In the genomic region with DNA sequence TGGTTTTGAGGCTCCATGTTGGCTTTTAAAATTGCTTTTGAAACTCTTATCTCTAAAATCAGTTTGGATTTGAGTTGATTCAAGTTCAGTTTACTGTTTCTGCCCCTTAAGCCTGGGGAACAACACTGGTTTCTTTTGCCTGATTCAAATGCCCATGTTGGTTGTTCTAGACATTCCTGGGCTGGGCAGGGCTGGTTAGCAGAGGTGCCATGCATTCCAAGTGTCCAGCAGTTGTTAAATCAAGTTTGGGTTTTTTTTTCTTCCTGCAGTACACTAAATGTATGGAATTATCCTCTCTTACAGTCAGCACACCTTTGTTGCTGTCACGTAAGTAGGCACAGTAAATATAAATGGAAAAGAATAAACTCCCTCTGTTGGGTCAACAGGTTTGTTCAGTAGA, we compare ENCODE assay signal across 17 cellular contexts.
A peak's percentile ranks its signal among the peaks of the same experiment; 100 is the strongest.
DNase-seq lines count a peak whose midpoint lies in the region; ATAC-seq and TF ChIP-seq lines count a peak whose summit lies in the region.
"Had no signal": no experiment of that assay in that cellular context is flagged by ENCODE, and none has a peak within 500 bp of the region (broad histone marks: within the 10 kb centered on the region; RNA-seq: fewer than 3 reads in every experiment).

No MANE protein-coding gene starts in this region.

- peak overlapping the region; percentile 26 for H3K4me3 Mint-ChIP-seq in Calu3 (ENCODE audit: low read depth, unreplicated experiment)
- H3K4me3 Mint-ChIP-seq: activated naive CD4-positive, alpha-beta T cell treated with anti-CD3 and anti-CD28 coated beads, Interleukin-2, amount 50 U/mL, for 24 hours; B cell; IgD-negative memory B cell had no signal

- H3K9me3 ChIP-seq in PC-3 (ENCODE audit: low read length), result no peaks in the 10 kb centered on the region
- no peaks in the 10 kb centered on the region for H3K9me3 ChIP-seq in skeletal muscle satellite cell (replicated peaks; ENCODE audit: low read length)

- no peaks in the 10 kb centered on the region for H3F3A ChIP-seq in PC-3 (ENCODE audit: low read length, unreplicated experiment)

- H3K27ac ChIP-seq in PC-3 (ENCODE audit: low read length) (no peak overlapping the region), dorsolateral prefrontal cortex (peak overlapping the region in 9 of 59 donors; percentile 13 to 53 (median 24))

- peaks cover 14% of the 10 kb centered on the region for H3K4me1 ChIP-seq in PC-3 (ENCODE audit: insufficient read depth, low read length)
- H3K4me1 ChIP-seq in skeletal muscle satellite cell (ENCODE audit: control insufficient read depth, insufficient read depth, low read length), result peaks cover 20% of the 10 kb centered on the region

- in situ Hi-C loops in KBM-7 (cut with MboI; ENCODE audit: low pct_unique_long_range_greater_than_20kb, low sequenced_read_pairs), result no loop called here

- H4K20me1 ChIP-seq in PC-3 (ENCODE audit: low read length), result no peaks in the 10 kb centered on the region

- H3K79me2 ChIP-seq in PC-3 (ENCODE audit: low read length), result no peaks in the 10 kb centered on the region

- H3K9ac ChIP-seq in PC-3 (ENCODE audit: low read length), result no peak overlapping the region
- peak overlapping the region; percentile 17 for H3K9ac ChIP-seq in skeletal muscle satellite cell (ENCODE audit: low read depth, low read length)

- peak overlapping the region; percentile 19 for H3K4me2 ChIP-seq in PC-3 (ENCODE audit: low read length)
- H3K4me2 ChIP-seq in skeletal muscle satellite cell (ENCODE audit: low read length), result peak overlapping the region; percentile 23

- H3K36me3 Mint-ChIP-seq in Calu3 (ENCODE audit: insufficient read depth, unreplicated experiment), result peaks cover 14% of the 10 kb centered on the region

- intact Hi-C loops in Calu3 (cut with micrococcal nuclease; ENCODE audit: unreplicated experiment), result loop anchor here (2.0 kb wide), 1 partner anchor 14 kb away; no protein-coding TSS in a partner anchor
- intact Hi-C loops in PC-3 (cut with micrococcal nuclease), result no loop called here
- intact Hi-C loops in dorsolateral prefrontal cortex (cut with DNase I), result no loop called here

- DNase-seq in Calu3 (peak; percentile 54), PC-3 (peak; percentile 67), glomerular visceral epithelial cell (ENCODE audit: extremely low spot score) (peak; percentile 6), SKM-1 treated with dmso at 0.1 percent for 144 hours (lab: John Stamatoyannopoulos, UW; ENCODE audit: unreplicated experiment) (no peak), NCI-H2107 treated with DMSO at 0.1 percent for 48 hours (lab: John Stamatoyannopoulos, UW; ENCODE audit: unreplicated experiment) (no peak), KBM-7 (no peak), dorsolateral prefrontal cortex (no peak)
- DNase-seq: NCI-H1436; NCI-H510A; occipital lobe; stimulated activated CD4-positive, alpha-beta T cell treated with anti-CD3 and anti-CD28 coated beads, Interleukin-12 subunit alpha, Interleukin-12 subunit beta, amount 100 ng/mL, for 4 hours; T-helper 1 cell had no signal

- H3K36me3 ChIP-seq in PC-3 (ENCODE audit: low read depth, low read length) (0 out of 2 replicates have a peak, but pooled peaks cover 2% of the 10 kb centered on the region), skeletal muscle satellite cell (ENCODE audit: insufficient read depth, low read length) (peaks cover 15% of the 10 kb centered on the region)

- POLR2A ChIA-PET in PC-3 (lab: Charles Lee; ENCODE audit: unreplicated experiment), result no interaction called here

- BruUV-seq in Calu3 (replicated peaks; lab: Mats Ljungman, UMichigan) (no TSS peak), PC-3 (replicated peaks; lab: Mats Ljungman, UMichigan) (TSS peak; percentile 18)

- H3K9me2 ChIP-seq in PC-3 (replicated peaks; ENCODE audit: low read length), result no peaks in the 10 kb centered on the region

- H3K27ac Mint-ChIP-seq in Calu3 (ENCODE audit: unreplicated experiment), result peak overlapping the region; percentile 89
- H3K27ac Mint-ChIP-seq: B cell had no signal

- H3K27me3 ChIP-seq in PC-3 (ENCODE audit: low read length) (no peaks in the 10 kb centered on the region), skeletal muscle satellite cell (ENCODE audit: control insufficient read depth, insufficient read depth, low read length) (no peaks in the 10 kb centered on the region), dorsolateral prefrontal cortex (no peaks in the 10 kb centered on the region)

- TF ChIP-seq CTCF in Calu3 (IDR thresholded peaks at IDR 0.05; ENCODE audit: unreplicated experiment) (no peak), PC-3 (conservative IDR thresholded peaks at IDR 0.05; ENCODE audit: low read depth, low read length) (no peak), dorsolateral prefrontal cortex (IDR thresholded peaks at IDR 0.05 in 54 of 56, conservative IDR thresholded peaks at IDR 0.05 in 2 of 56; ENCODE audit: low read depth in 1 of 56, partially characterized antibody in 56 of 56) (no peak)

- H2AFZ ChIP-seq in PC-3 (ENCODE audit: low read length), result no peak overlapping the region

- H3K9me3 Mint-ChIP-seq in Calu3 (ENCODE audit: low read depth, unreplicated experiment), result no peaks in the 10 kb centered on the region
- H3K9me3 Mint-ChIP-seq: activated naive CD4-positive, alpha-beta T cell treated with anti-CD3 and anti-CD28 coated beads, Interleukin-2, amount 50 U/mL, for 24 hours; IgD-negative memory B cell had no signal

- H3K4me3 ChIP-seq in PC-3 (ENCODE audit: low read length) (no peak overlapping the region), skeletal muscle satellite cell (ENCODE audit: low read length) (no peak overlapping the region), dorsolateral prefrontal cortex (no peak overlapping the region)
- H3K4me3 ChIP-seq: GM12878 had no signal

- ATAC-seq in PC-3, result peak; percentile 90
- ATAC-seq: GM12878 had no signal

- no peaks in the 10 kb centered on the region for H3K27me3 Mint-ChIP-seq in Calu3 (ENCODE audit: unreplicated experiment)
- H3K27me3 Mint-ChIP-seq: activated naive CD4-positive, alpha-beta T cell treated with anti-CD3 and anti-CD28 coated beads, Interleukin-2, amount 50 U/mL, for 24 hours; B cell; IgD-negative memory B cell had no signal

- H3K4me1 Mint-ChIP-seq in Calu3 (ENCODE audit: low read depth, unreplicated experiment), result peaks cover 34% of the 10 kb centered on the region
- H3K4me1 Mint-ChIP-seq: B cell had no signal

- CTCF ChIA-PET in Calu3 (lab: Charles Lee), result no interaction called here
- CTCF ChIA-PET in PC-3 (lab: Charles Lee), result no interaction called here

Comparison
In these comparisons a context has a peak if more than half of its experiments do, and no peak if none do; other contexts are left out.
1. DNase-seq: peak in Calu3 (single experiment), PC-3 (single experiment) and glomerular visceral epithelial cell (single experiment); none in SKM-1 treated with dmso at 0.1 percent for 144 hours (single experiment), NCI-H2107 treated with DMSO at 0.1 percent for 48 hours (single experiment), KBM-7 (single experiment) and dorsolateral prefrontal cortex (0 of 10).